8 cellular contexts compared by ENCODE assay signal in genomic region chr7:107890962-107891618, GRCh38. TPM values are rescaled to one million over a fixed set of nuclear protein-coding genes. Genes with fewer than 3 reads are reported as not detected.
DNase-seq lines count a peak whose midpoint lies in the region; ATAC-seq and TF ChIP-seq lines count a peak whose summit lies in the region.

Gene DLD (plus strand): TSS chr7:107891183. CDS start chr7:107891251, 68 bp downstream.

- ATAC-seq in HG02798 (IDR thresholded peaks at IDR 0.05; ENCODE audit: poor library complexity, unreplicated experiment) (peak; percentile 99), heart right ventricle (peak; percentile 98 to 100 (median 99))

- peaks cover 4% of the 10 kb centered on the region for H3K27me3 Mint-ChIP-seq in progenitor cell of endocrine pancreas

- peak within 1 kb of the TSS; percentile 64 for H3K4me3 ChIP-seq in GM12875 (ENCODE audit: low read depth, low read length)
- peak within 1 kb of the TSS; percentile 12 to 87 (median 69) for H3K4me3 ChIP-seq in adrenal gland
- peak within 1 kb of the TSS; percentile 50 to 78 (median 68) for H3K4me3 ChIP-seq in heart right ventricle

- 0 to 1% (median 0%) methylated on average over 11 to 54 of the region's 54 CpGs for WGBS in adrenal gland, 4 donors
- WGBS in heart right ventricle, 2 donors = 0% methylated on average over 54 of the region's 54 CpGs

- no peaks in the 10 kb centered on the region for H3K9me3 ChIP-seq in adrenal gland (replicated peaks in 1 of 3)
- H3K9me3 ChIP-seq in heart right ventricle = no peaks in the 10 kb centered on the region

- peak within 1 kb of the TSS; percentile 91 for H3K4me3 Mint-ChIP-seq in progenitor cell of endocrine pancreas (ENCODE audit: low read depth)

- H3K36me3 Mint-ChIP-seq in progenitor cell of endocrine pancreas (ENCODE audit: insufficient read depth) = no peaks in the 10 kb centered on the region

- H3K9me3 Mint-ChIP-seq in progenitor cell of endocrine pancreas (ENCODE audit: low read depth) = peaks cover 4% of the 10 kb centered on the region

- H3K27me3 ChIP-seq in adrenal gland (no peaks in the 10 kb centered on the region), heart right ventricle (no peaks in the 10 kb centered on the region)

- H3K27ac Mint-ChIP-seq in progenitor cell of endocrine pancreas = peak within 1 kb of the TSS; percentile 99

- peaks cover 22% of the 10 kb centered on the region for H3K4me1 Mint-ChIP-seq in progenitor cell of endocrine pancreas (ENCODE audit: low read depth)

- TF ChIP-seq CTCF in GM12875 (IDR thresholded peaks at IDR 0.05; ENCODE audit: borderline replicate concordance, insufficient read depth, low read depth, low read length) (no peak), adrenal gland (IDR thresholded peaks at IDR 0.05) (no peak), heart right ventricle (IDR thresholded peaks at IDR 0.05) (peak in 1 of 9 donors; percentile 6), progenitor cell of endocrine pancreas (IDR thresholded peaks at IDR 0.05; ENCODE audit: unreplicated experiment) (no peak)

- DNase-seq in NCI-H1436 treated with DMSO at 0.1 percent for 48 hours (lab: John Stamatoyannopoulos, UW) (peak; percentile 25), T-helper 1 cell (peak; percentile 82 to 94 (median 91)), adrenal gland (peak; percentile 95 to 98 (median 96)), heart right ventricle (peak; percentile 95), progenitor cell of endocrine pancreas (ENCODE audit: low spot score, unreplicated experiment) (peak; percentile 77), ureter (ENCODE audit: low spot score) (peak; percentile 96)

- peak; percentile 85 to 87 for TF ChIP-seq POLR2A in adrenal gland (IDR thresholded peaks at IDR 0.05)

- peaks cover 7 to 42% of the 10 kb centered on the region in 2 donors for H3K4me1 ChIP-seq in adrenal gland (replicated peaks in 1 of 2)
- H3K4me1 ChIP-seq in heart right ventricle = peaks cover 13 to 52% (median 47%) of the 10 kb centered on the region in 9 donors

- peak within 1 kb of the TSS; percentile 36 to 100 (median 99) for H3K27ac ChIP-seq in adrenal gland
- H3K27ac ChIP-seq in heart right ventricle = peak within 1 kb of the TSS; percentile 81 to 97 (median 97)

- H3K36me3 ChIP-seq in adrenal gland (replicated peaks in 1 of 2) (peaks cover 0 to 22% of the 10 kb centered on the region in 2 donors), heart right ventricle (peaks cover 0 to 37% (median 7%) of the 10 kb centered on the region in 9 donors)

- intact Hi-C loops in adrenal gland (cut with DNase I) (loop anchor here in 1 of 2 donors (10.0 kb wide), 1 partner anchor 114 kb away; the partner anchor contains the start of gene LAMB1), heart right ventricle (cut with DNase I) (loop anchor here in 5 of 10 donors (5.0 to 10.0 kb wide), 5 partner anchors 114 to 254 kb away; partner anchors contain the start of gene LAMB1 (in 1 of the 5))

RNA-seq across cellular contexts. Expression of gene DLD, which starts in this region (rescaled TPM):
- total RNA-seq in adrenal gland (100 to 1,000 TPM in 7 of 8 donors, 10 to 100 TPM in 1; 72.4 to 616 (median 155) TPM), heart right ventricle (100 to 1,000 TPM; 257 to 402 (median 353) TPM), progenitor cell of endocrine pancreas (75.7 and 80.0 TPM in 2 replicates), ureter (85.7 TPM)
- polyA plus RNA-seq in adrenal gland (100 to 1,000 TPM in 1 of 3 donors, 10 to 100 TPM in 2; 21.6 to 372 (median 26.4) TPM), heart right ventricle (100 to 1,000 TPM in 1 of 2 donors, 10 to 100 TPM in 1; 41.6 to 114 TPM)

Comparison
In these comparisons a context has a peak if more than half of its experiments do, and no peak if none do; other contexts are left out.
1. Peak in every context shown above with its lines: DNase-seq, ATAC-seq, H3K4me3 ChIP-seq and H3K27ac ChIP-seq.
2. DNase-seq: peak in every context shown above with its lines; median percentile 96 in adrenal gland; 96 in ureter; 95 in heart right ventricle; 91 in T-helper 1 cell; 77 in progenitor cell of endocrine pancreas; 25 in NCI-H1436 treated with DMSO at 0.1 percent for 48 hours.